Comparison of ENCODE assay signal across 27 cellular contexts in the genomic region with DNA sequence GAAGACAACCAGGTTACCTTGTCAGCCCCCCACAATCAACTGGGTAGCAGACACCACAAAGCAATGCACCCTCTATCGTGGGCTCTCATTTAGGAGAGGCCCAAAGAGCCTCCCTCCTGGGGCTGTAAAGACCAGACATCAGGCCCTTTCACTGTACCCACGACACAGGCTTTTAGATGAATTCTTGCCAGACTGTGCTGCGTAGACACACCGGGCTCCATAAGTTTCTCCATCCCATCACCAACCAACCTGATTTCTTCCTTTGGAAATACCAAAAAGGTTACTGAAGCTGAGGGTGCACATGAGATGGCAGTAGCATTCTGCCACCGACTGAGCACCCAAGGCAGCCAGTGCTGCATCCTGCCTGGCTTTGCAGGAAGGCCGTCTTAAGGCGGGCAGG.
"Had no signal": no experiment of that assay in that cellular context is flagged by ENCODE, and none has a peak within 500 bp of the region (broad histone marks: within the 10 kb centered on the region; RNA-seq: fewer than 3 reads in every experiment).

No MANE protein-coding gene starts in this region.

- H3K4me3 ChIP-seq: stomach, suprapubic skin, testis, thoracic aorta, thyroid gland, tibial artery, tibial nerve, transverse colon, upper lobe of left lung, upper lobe of right lung, uterus, vagina had no signal

- H3K27me3 ChIP-seq: stomach, suprapubic skin, testis, thyroid gland, tibial artery, tibial nerve, transverse colon, upper lobe of left lung, upper lobe of right lung, uterus, vagina had no signal

- DNase-seq: stimulated activated CD4-positive, alpha-beta T cell treated with anti-CD3 and anti-CD28 coated beads, Interleukin-2, amount 100 ng/mL, for 48 hours; stimulated activated CD4-positive, alpha-beta T cell treated with anti-CD3 and anti-CD28 coated beads, Interleukin-4, amount 100 ng/mL, for 1 hour; stimulated activated CD4-positive, alpha-beta T cell treated with anti-CD3 and anti-CD28 coated beads, Interleukin-4, amount 100 ng/mL, for 24 hours; stimulated activated CD4-positive, alpha-beta T cell treated with anti-CD3 and anti-CD28 coated beads, Interleukin-4, amount 100 ng/mL, for 4 hours; stimulated activated CD8-positive, alpha-beta memory T cell treated with anti-CD3 and anti-CD28 coated beads, Interleukin-4, amount 100 ng/mL, for 48 hours; stimulated activated naive B cell treated with anti-CD40 and anti-IgM and Interleukin-4, amounts not matched to agents 10 μg/mL and 1 μg/mL and 100 μg/mL, for 72 hours; stimulated activated naive CD4-positive, alpha-beta T cell; stimulated activated naive CD4-positive, alpha-beta T cell treated with Interleukin-2 at 50 U/mL for 16 hours; stimulated activated naive CD8-positive, alpha-beta T cell treated with anti-CD3 and anti-CD28 coated beads, Interleukin-15, amount 100 ng/mL, for 72 hours; stimulated activated naive CD8-positive, alpha-beta T cell treated with anti-CD3 and anti-CD28 coated beads, Interleukin-15, Interleukin-2, amounts not matched to agents 100 U/mL and 50 U/mL, for 24 hours; stomach; substantia nigra; testis; thyroid gland; tibial artery; transverse colon; trophoblast cell; upper lobe of left lung; upper lobe of right lung; uterus had no signal

- FAIRE-seq: urothelium cell line had no signal

- H3K27ac ChIP-seq: stomach, suprapubic skin, testis, thoracic aorta, thyroid gland, tibial artery, tibial nerve, transverse colon, upper lobe of left lung, upper lobe of right lung, uterus, vagina had no signal

- H3K36me3 ChIP-seq: transverse colon, upper lobe of right lung, uterus had no signal

- ATAC-seq: stimulated activated effector memory CD8-positive, alpha-beta T cell treated with anti-CD3 and anti-CD28 coated beads, Interleukin-12 subunit alpha, Interleukin-12 subunit beta, amount 100 ng/mL, for 72 hours; stimulated activated memory B cell treated with anti-CD40 and anti-IgM and Interleukin-4, amounts not matched to agents 10 μg/mL and 1 μg/mL and 100 μg/mL, for 72 hours; stimulated activated naive B cell treated with anti-CD40 and anti-IgM and Interleukin-4, amounts not matched to agents 10 μg/mL and 1 μg/mL and 100 μg/mL, for 72 hours; stimulated activated naive CD8-positive, alpha-beta T cell treated with anti-CD3 and anti-CD28 coated beads, Interleukin-15, amount 100 ng/mL, for 72 hours; stimulated activated naive CD8-positive, alpha-beta T cell treated with anti-CD3 and anti-CD28 coated beads, Interleukin-15, Interleukin-2, amounts not matched to agents 100 U/mL and 50 U/mL, for 24 hours; upper lobe of right lung had no signal

- H3K4me1 ChIP-seq: stomach, suprapubic skin, testis, tibial nerve, transverse colon, upper lobe of left lung, upper lobe of right lung, uterus, vagina had no signal

- H3K9me3 ChIP-seq: stomach, suprapubic skin, testis, thoracic aorta, thyroid gland, tibial artery, tibial nerve, transverse colon, upper lobe of left lung, upper lobe of right lung, uterus, vagina had no signal
